ENCODE assay signal across 8 cellular contexts in genomic region chr5:180291234-180291940, GRCh38. TPM values are rescaled to one million over a fixed set of nuclear protein-coding genes. Genes with fewer than 3 reads are reported as not detected.
DNase-seq lines count a peak whose midpoint lies in the region; ATAC-seq, FAIRE-seq and TF ChIP-seq lines count a peak whose summit lies in the region.

No MANE protein-coding gene starts in this region.

- no peak overlapping the region for H2BK20ac ChIP-seq in H9 (ENCODE audit: low read depth, low read length, poor library complexity, severe bottlenecking)

- no peak overlapping the region for H3T11ph ChIP-seq in H9 (ENCODE audit: low read length)

- no peak overlapping the region for H3K23ac ChIP-seq in H9 (ENCODE audit: insufficient read length, low read depth, low read length)

- no peak overlapping the region for H4K5ac ChIP-seq in H9 (ENCODE audit: insufficient read length, low read depth, low read length)

- no peak overlapping the region for H3K27ac ChIP-seq in H9 (ENCODE audit: insufficient read length, low read depth, low read length)
- no peak overlapping the region for H3K27ac ChIP-seq in Karpas-422 (ENCODE audit: low read length)
- H3K27ac ChIP-seq in astrocyte (ENCODE audit: low read depth, low read length) = no peak overlapping the region

- H2BK120ac ChIP-seq in H9 (ENCODE audit: low read depth, low read length, poor library complexity, severe bottlenecking) = no peak overlapping the region

- peak overlapping the region; percentile 85 for H3K4me3 ChIP-seq in Karpas-422 (ENCODE audit: low read length)
- peak overlapping the region; percentile 80 for H3K4me3 ChIP-seq in astrocyte (ENCODE audit: insufficient read depth, low read depth, low read length)

- H3K18ac ChIP-seq in H9 (ENCODE audit: insufficient read length, low read depth, low read length) = no peak overlapping the region

- no peaks in the 10 kb centered on the region for H4K20me1 ChIP-seq in H9 (ENCODE audit: control insufficient read depth, insufficient read depth, insufficient read length)
- no peaks in the 10 kb centered on the region for H4K20me1 ChIP-seq in Karpas-422 (ENCODE audit: insufficient read depth, low read depth, low read length)
- peaks cover 37% of the 10 kb centered on the region for H4K20me1 ChIP-seq in astrocyte (ENCODE audit: insufficient read depth, low read length)

- H3K9me3 ChIP-seq in H9 (ENCODE audit: control insufficient read depth, low read depth, low read length) (no peaks in the 10 kb centered on the region), Karpas-422 (ENCODE audit: low read length) (peaks cover 3% of the 10 kb centered on the region; the same call in 1 of the 2 replicates), astrocyte (ENCODE audit: insufficient read depth, low read depth, low read length) (no peaks in the 10 kb centered on the region)

- DNase-seq in activated T-cell treated with anti-CD3 and anti-CD28 coated beads for 24 hours (ENCODE audit: low read depth) (peak; percentile 16), H9 (no peak), Karpas-422 (no peak), astrocyte (ENCODE audit: low read depth) (no peak), immature natural killer cell (no peak), H4 (ENCODE audit: low spot score) (no peak)
- DNase-seq in activated T-cell treated with anti-CD3 and anti-CD28 coated beads, Interleukin-2, amount 50 U/mL, for 1 hour = no peak

- H3K4me2 ChIP-seq in H9 (ENCODE audit: insufficient read depth, insufficient read length, low read length) = peak overlapping the region; percentile 60
- H3K4me2 ChIP-seq in Karpas-422 (ENCODE audit: low read depth, low read length, poor library complexity, severe bottlenecking) = peak overlapping the region; percentile 85
- H3K4me2 ChIP-seq in astrocyte (ENCODE audit: low read length) = peak overlapping the region; percentile 96

- no peak overlapping the region for H2BK5ac ChIP-seq in H9 (ENCODE audit: insufficient read length, low read length)

- FAIRE-seq in astrocyte (lab: Jason Lieb, UNC) = no peak

- no CpG with 5 or more reads among the region's 68 CpGs for WGBS in H9 (ENCODE audit: extremely low coverage, insufficient read length, low lambda C conversion rate)

- no peak overlapping the region for H2AK5ac ChIP-seq in H9 (ENCODE audit: insufficient read length, low read length)

- H3K9me3 Mint-ChIP-seq in H9 (peaks cover 0 to 4% of the 10 kb centered on the region in 2 experiments; a peak in 4 of 5 replicates), astrocyte (ENCODE audit: unreplicated experiment) (no peaks in the 10 kb centered on the region), immature natural killer cell (no peaks in the 10 kb centered on the region)
- no peaks in the 10 kb centered on the region for H3K9me3 Mint-ChIP-seq in stimulated activated memory B cell treated with anti-CD40 and anti-IgM and Interleukin-4, amounts not matched to agents 10 μg/mL and 1 μg/mL and 100 μg/mL, for 72 hours

- TF ChIP-seq CTCF in H9 (conservative IDR thresholded peaks at IDR 0.05) (peak; percentile 36; the same call in 1 of the 3 replicates), astrocyte (IDR thresholded peaks at IDR 0.05; ENCODE audit: insufficient read depth, low read depth, low read length) (no peak)

- H3K79me1 ChIP-seq in H9 (ENCODE audit: insufficient read depth, low read depth, low read length, poor library complexity, severe bottlenecking) = peaks cover 4% of the 10 kb centered on the region

- H3K56ac ChIP-seq in H9 (ENCODE audit: insufficient read length, low read depth, low read length) = no peak overlapping the region

- H2BK12ac ChIP-seq in H9 (ENCODE audit: insufficient read length, low read depth, low read length) = no peak overlapping the region

- H3K9ac ChIP-seq in H9 (ENCODE audit: extremely low read depth, insufficient read length, low read length) (no peak overlapping the region), Karpas-422 (ENCODE audit: low read length) (peak overlapping the region; percentile 86), astrocyte (ENCODE audit: low read length) (peak overlapping the region; percentile 84)

- H4K91ac ChIP-seq in H9 (ENCODE audit: insufficient read length, low read depth, low read length) = no peak overlapping the region

- H3K23me2 ChIP-seq in H9 (ENCODE audit: insufficient read length, low read depth, low read length, poor library complexity, severe bottlenecking) = peaks cover 2% of the 10 kb centered on the region

- no peak overlapping the region for H2BK15ac ChIP-seq in H9 (ENCODE audit: low read depth, low read length)

- no peak overlapping the region for H3K14ac ChIP-seq in H9 (ENCODE audit: insufficient read depth, low read length)

- H3K4me3 Mint-ChIP-seq in H9 (peak overlapping the region; percentile 85 to 89), astrocyte (ENCODE audit: unreplicated experiment) (peak overlapping the region; percentile 88), immature natural killer cell (peak overlapping the region; percentile 83 to 93 (median 89))
- H3K4me3 Mint-ChIP-seq in stimulated activated memory B cell treated with anti-CD40 and anti-IgM and Interleukin-4, amounts not matched to agents 10 μg/mL and 1 μg/mL and 100 μg/mL, for 72 hours = peak overlapping the region; percentile 86

- no peak overlapping the region for H3K4ac ChIP-seq in H9 (ENCODE audit: low read depth, low read length)

- H3K36me3 Mint-ChIP-seq in H9 (ENCODE audit: insufficient read depth in 1 of 3, low read depth in 3 of 3) = peaks cover 20 to 26% (median 23%) of the 10 kb centered on the region in 3 experiments
- H3K36me3 Mint-ChIP-seq in astrocyte (ENCODE audit: low read depth, unreplicated experiment) = peaks cover 5% of the 10 kb centered on the region
- peaks cover 0 to 6% (median 0%) of the 10 kb centered on the region in 3 donors for H3K36me3 Mint-ChIP-seq in immature natural killer cell
- peaks cover 6% of the 10 kb centered on the region for H3K36me3 Mint-ChIP-seq in stimulated activated memory B cell treated with anti-CD40 and anti-IgM and Interleukin-4, amounts not matched to agents 10 μg/mL and 1 μg/mL and 100 μg/mL, for 72 hours

- H3K4me1 ChIP-seq in H9 (ENCODE audit: insufficient read depth, low read length) = peaks cover 2% of the 10 kb centered on the region; the same call in 1 of the 2 replicates
- peaks cover 22% of the 10 kb centered on the region for H3K4me1 ChIP-seq in Karpas-422 (ENCODE audit: low read length)
- peaks cover 7% of the 10 kb centered on the region for H3K4me1 ChIP-seq in astrocyte (ENCODE audit: insufficient read depth, low read length)

- no peak overlapping the region for H4K8ac ChIP-seq in H9 (replicated peaks; ENCODE audit: insufficient read length, low read depth, low read length)

- ATAC-seq in stimulated activated memory B cell treated with anti-CD40 and anti-IgM and Interleukin-4, amounts not matched to agents 10 μg/mL and 1 μg/mL and 100 μg/mL, for 72 hours = peak; percentile 50

- H3K79me2 ChIP-seq in H9 (ENCODE audit: insufficient read depth, low read length) = peaks cover 12% of the 10 kb centered on the region; the same call in 1 of the 2 replicates
- peaks cover 61% of the 10 kb centered on the region for H3K79me2 ChIP-seq in Karpas-422 (ENCODE audit: low read length)
- H3K79me2 ChIP-seq in astrocyte (ENCODE audit: insufficient read depth, low read length) = peaks cover 47% of the 10 kb centered on the region

- H3K36me3 ChIP-seq in Karpas-422 (ENCODE audit: insufficient read depth, low read length) = peaks cover 25% of the 10 kb centered on the region
- H3K36me3 ChIP-seq in astrocyte (ENCODE audit: insufficient read depth, low read length) = no peaks in the 10 kb centered on the region

- H3K27ac Mint-ChIP-seq in H9 (no peak overlapping the region), astrocyte (ENCODE audit: unreplicated experiment) (peak overlapping the region; percentile 47), immature natural killer cell (peak overlapping the region; percentile 69 to 95 (median 84))
- peak overlapping the region; percentile 72 for H3K27ac Mint-ChIP-seq in stimulated activated memory B cell treated with anti-CD40 and anti-IgM and Interleukin-4, amounts not matched to agents 10 μg/mL and 1 μg/mL and 100 μg/mL, for 72 hours

- no peaks in the 10 kb centered on the region; the same call in 1 of the 2 replicates for H3K27me3 Mint-ChIP-seq in H9 (ENCODE audit: low read depth)
- H3K27me3 Mint-ChIP-seq in astrocyte (ENCODE audit: low read depth, unreplicated experiment) = no peaks in the 10 kb centered on the region
- H3K27me3 Mint-ChIP-seq in immature natural killer cell (ENCODE audit: low read depth in 3 of 3) = peaks cover 11 to 17% (median 12%) of the 10 kb centered on the region in 3 donors
- no peaks in the 10 kb centered on the region for H3K27me3 Mint-ChIP-seq in stimulated activated memory B cell treated with anti-CD40 and anti-IgM and Interleukin-4, amounts not matched to agents 10 μg/mL and 1 μg/mL and 100 μg/mL, for 72 hours

- H3K27me3 ChIP-seq in H9 (ENCODE audit: insufficient read depth, low read length) (no peaks in the 10 kb centered on the region), Karpas-422 (ENCODE audit: low read length) (no peaks in the 10 kb centered on the region), astrocyte (ENCODE audit: insufficient read depth, low read length) (no peaks in the 10 kb centered on the region)

- no peaks in the 10 kb centered on the region for H3K9me2 ChIP-seq in Karpas-422 (replicated peaks; ENCODE audit: insufficient read depth, low read length)

- no peak overlapping the region for H2AFZ ChIP-seq in H9 (ENCODE audit: low read length)
- no peak overlapping the region for H2AFZ ChIP-seq in Karpas-422 (ENCODE audit: low read length)
- peak overlapping the region; percentile 74 for H2AFZ ChIP-seq in astrocyte (ENCODE audit: low read depth, low read length)

- peaks cover 35 to 52% of the 10 kb centered on the region in 2 experiments for H3K4me1 Mint-ChIP-seq in H9
- H3K4me1 Mint-ChIP-seq in astrocyte (ENCODE audit: low read depth, unreplicated experiment) = peaks cover 8% of the 10 kb centered on the region
- H3K4me1 Mint-ChIP-seq in immature natural killer cell = peaks cover 28 to 56% of the 10 kb centered on the region in 2 donors
- H3K4me1 Mint-ChIP-seq in stimulated activated memory B cell treated with anti-CD40 and anti-IgM and Interleukin-4, amounts not matched to agents 10 μg/mL and 1 μg/mL and 100 μg/mL, for 72 hours = peaks cover 56% of the 10 kb centered on the region

RNA-seq across cellular contexts. Expression of gene MAPK9, which starts 0.5 kb away (rescaled TPM):
- total RNA-seq in H9 (2021) (38.6 and 39.7 TPM in 2 replicates), astrocyte (31.6 and 34.0 TPM in 2 replicates)
- total RNA-seq in Karpas-422 (2014; rRNA removed; shearing (Covaris generic); ENCODE audit: low replicate concordance) = 26.8 and 33.0 TPM in 2 replicates
- 10 to 100 TPM; 23.9 to 38.2 (median 27.6) TPM for polyA plus RNA-seq in immature natural killer cell
- 30.2 and 34.3 TPM in 2 replicates for total RNA-seq in H4 (2014; rRNA removed; shearing (Covaris generic))

Comparison
In these comparisons a context has a peak if more than half of its experiments do, and no peak if none do; other contexts are left out.
1. H3K27ac Mint-ChIP-seq: peak in astrocyte (single experiment), immature natural killer cell (6 of 6) and stimulated activated memory B cell treated with anti-CD40 and anti-IgM and Interleukin-4, amounts not matched to agents 10 μg/mL and 1 μg/mL and 100 μg/mL, for 72 hours (single experiment); none in H9 (0 of 3).
2. Peak in every context shown above with its lines, with median percentiles within 50 percentile points of each other: H3K4me2 ChIP-seq and H3K4me3 Mint-ChIP-seq.